25 cellular contexts compared by ENCODE assay signal in the genomic region with DNA sequence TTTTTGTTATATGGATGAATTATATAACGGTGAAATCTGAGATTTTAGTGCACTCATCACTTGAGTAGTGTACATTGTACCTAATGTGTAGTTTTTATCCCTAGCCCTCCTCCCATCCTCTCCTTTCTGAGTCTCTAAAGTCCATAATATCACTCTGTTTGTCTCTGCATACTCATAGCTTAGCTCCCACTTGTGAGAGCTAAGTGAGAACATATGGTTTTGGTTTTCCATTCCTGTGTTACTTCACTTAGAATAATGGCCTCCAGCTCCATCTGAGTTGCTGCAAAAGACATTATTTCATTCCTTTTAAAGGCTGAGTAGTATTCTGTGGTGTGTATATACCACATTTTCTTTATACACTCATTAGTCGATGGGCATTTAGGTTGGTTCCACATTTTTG.
"Had no signal": no experiment of that assay in that cellular context is flagged by ENCODE, and none has a peak within 500 bp of the region (broad histone marks: within the 10 kb centered on the region; RNA-seq: fewer than 3 reads in every experiment).

No MANE protein-coding gene starts in this region.

- DNase-seq: dermis blood vessel endothelial cell; effector memory CD8-positive, alpha-beta T cell; hypothalamus; left ventricle myocardium superior; mesenchymal stem cell; mucosa of descending colon; naive B cell; right lobe of liver; small intestine; stimulated activated CD4-positive, alpha-beta T cell treated with anti-CD3 and anti-CD28 coated beads, Interleukin-1b, Interleukin-23, amount 100 ng/mL, for 48 hours; stimulated activated CD4-positive, alpha-beta T cell treated with anti-CD3 and anti-CD28 coated beads, Interleukin-4, amount 100 ng/mL, for 1 hour; stimulated activated CD8-positive, alpha-beta memory T cell treated with anti-CD3 and anti-CD28 coated beads, Interleukin-4, amount 100 ng/mL, for 48 hours; stimulated activated naive CD4-positive, alpha-beta T cell; stimulated activated naive CD8-positive, alpha-beta T cell treated with anti-CD3 and anti-CD28 coated beads, Interleukin-15, amount 100 ng/mL, for 72 hours; trophoblast cell had no signal

- H3K9me3 ChIP-seq: mucosa of descending colon, right lobe of liver, suprapubic skin, vagina had no signal

- H3K4me3 ChIP-seq: coronary artery, lung, mucosa of descending colon, neural progenitor cell, right lobe of liver, suprapubic skin, vagina had no signal

- ATAC-seq: effector memory CD8-positive, alpha-beta T cell; left ventricle myocardium superior; mucosa of descending colon; natural killer cell treated with Interleukin-12 subunit alpha and Interleukin-12 subunit beta and Interleukin-15 and Interleukin-18, amount 100 ng/mL, for 72 hours; right lobe of liver; stimulated activated naive CD8-positive, alpha-beta T cell treated with anti-CD3 and anti-CD28 coated beads, Interleukin-15, amount 100 ng/mL, for 72 hours had no signal

- H3K36me3 ChIP-seq: neural progenitor cell, right lobe of liver, suprapubic skin, vagina had no signal

- H3K27me3 ChIP-seq: neural progenitor cell, right lobe of liver, suprapubic skin, vagina had no signal

- FAIRE-seq: endometrium, frontal cortex, keratinocyte, small intestine had no signal

- H3K4me1 ChIP-seq: neural progenitor cell, parathyroid adenoma, right lobe of liver, suprapubic skin, vagina had no signal

- H3K27ac ChIP-seq: coronary artery, neural progenitor cell, parathyroid adenoma, right lobe of liver, suprapubic skin, vagina had no signal
